In genomic region chr9:116175616-116176015, GRCh38 we compare ENCODE assay signal across 25 cellular contexts. TPM values are rescaled to one million over a fixed set of nuclear protein-coding genes. Genes with fewer than 3 reads are reported as not detected.
A peak's percentile ranks its signal among the peaks of the same experiment; 100 is the strongest.
DNase-seq lines count a peak whose midpoint lies in the region; FAIRE-seq and TF ChIP-seq lines count a peak whose summit lies in the region.
"Had no signal": no experiment of that assay in that cellular context is flagged by ENCODE, and none has a peak within 500 bp of the region (broad histone marks: within the 10 kb centered on the region; RNA-seq: fewer than 3 reads in every experiment).

No MANE protein-coding gene starts in this region.

- FAIRE-seq in RCC 7860 (lab: Jason Lieb, UNC), result no peak

- H3K27ac Mint-ChIP-seq in chondrocyte (ENCODE audit: unreplicated experiment) (peak overlapping the region; percentile 19), osteocyte (ENCODE audit: unreplicated experiment) (peak overlapping the region; percentile 51)
- H3K27ac Mint-ChIP-seq: activated CD8-positive, alpha-beta T cell treated with anti-CD3 and anti-CD28 coated beads, Interleukin-2, amount 10 ng/mL, durations not matched to agents 7 days and 5 days; brain; CD14-positive monocyte; dendritic cell treated with granulocyte-macrophage colony-stimulating factor and Interleukin-4, amounts not matched to agents 40 ng/mL and 50 ng/mL, for 4 days; stimulated activated naive CD8-positive, alpha-beta T cell treated with anti-CD3 and anti-CD28 coated beads, Interleukin-15, Interleukin-2, amounts not matched to agents 100 ng/mL and 50 ng/mL, for 24 hours had no signal

- TF ChIP-seq CTCF in chondrocyte (IDR thresholded peaks at IDR 0.05), result no peak
- no peak for TF ChIP-seq CTCF in osteocyte (IDR thresholded peaks at IDR 0.05)

- H3K4me1 Mint-ChIP-seq in chondrocyte (ENCODE audit: low read depth), result peaks cover 63% of the 10 kb centered on the region
- peaks cover 70% of the 10 kb centered on the region for H3K4me1 Mint-ChIP-seq in osteocyte (ENCODE audit: unreplicated experiment)
- H3K4me1 Mint-ChIP-seq: brain, CD14-positive monocyte had no signal

- H3K36me3 Mint-ChIP-seq in chondrocyte (ENCODE audit: low read depth) (peaks cover 15% of the 10 kb centered on the region), osteocyte (ENCODE audit: unreplicated experiment) (peaks cover 55% of the 10 kb centered on the region)
- H3K36me3 Mint-ChIP-seq: brain, CD14-positive monocyte had no signal

- no peaks in the 10 kb centered on the region for H3K27me3 Mint-ChIP-seq in chondrocyte (ENCODE audit: low read depth)
- no peaks in the 10 kb centered on the region for H3K27me3 Mint-ChIP-seq in osteocyte (ENCODE audit: unreplicated experiment)
- H3K27me3 Mint-ChIP-seq: dendritic cell treated with granulocyte-macrophage colony-stimulating factor and Interleukin-4, amounts not matched to agents 40 ng/mL and 50 ng/mL, for 4 days; stimulated activated naive CD8-positive, alpha-beta T cell treated with anti-CD3 and anti-CD28 coated beads, Interleukin-15, Interleukin-2, amounts not matched to agents 100 ng/mL and 50 ng/mL, for 24 hours had no signal

- peak; percentile 45 for DNase-seq in ELR (ENCODE audit: low read depth)
- DNase-seq in RCC 7860 (ENCODE audit: low spot score), result peak; percentile 33
- DNase-seq in chondrocyte (ENCODE audit: low spot score), result no peak
- no peak for DNase-seq in osteocyte (ENCODE audit: extremely low spot score, unreplicated experiment)
- DNase-seq in NOMO-1 (lab: John Stamatoyannopoulos, UW; ENCODE audit: unreplicated experiment in 2 of 2), result no peak
- no peak for DNase-seq in SIG-M5 treated with dmso at 0.1 percent for 504 hours (lab: John Stamatoyannopoulos, UW; ENCODE audit: unreplicated experiment)
- no peak for DNase-seq in activated CD4-positive, alpha-beta T cell treated with anti-CD3 and anti-CD28 coated beads for 48 hours
- DNase-seq in stimulated activated naive CD4-positive, alpha-beta T cell (lab: John Stamatoyannopoulos, UW), result no peak
- DNase-seq: activated CD8-positive, alpha-beta T cell treated with anti-CD3 and anti-CD28 coated beads, Interleukin-2, amount 10 ng/mL, durations not matched to agents 7 days and 5 days; activated gamma-delta T cell; GF-D8; GOT3; KG1; kidney glomerular epithelial cell; NCI-H146; NCI-H2171; NCI-H524; sigmoid colon; stimulated activated CD4-positive, alpha-beta T cell treated with anti-CD3 and anti-CD28 coated beads, Interleukin-15, amount 100 ng/mL, for 24 hours; SW 1271; tibial artery had no signal

- no peak overlapping the region for H3K4me3 Mint-ChIP-seq in chondrocyte (ENCODE audit: unreplicated experiment)
- H3K4me3 Mint-ChIP-seq in osteocyte (ENCODE audit: unreplicated experiment), result no peak overlapping the region
- H3K4me3 Mint-ChIP-seq: activated CD8-positive, alpha-beta T cell treated with anti-CD3 and anti-CD28 coated beads, Interleukin-2, amount 10 ng/mL, durations not matched to agents 7 days and 5 days; brain; CD14-positive monocyte; dendritic cell treated with granulocyte-macrophage colony-stimulating factor and Interleukin-4, amounts not matched to agents 40 ng/mL and 50 ng/mL, for 4 days; stimulated activated naive CD8-positive, alpha-beta T cell treated with anti-CD3 and anti-CD28 coated beads, Interleukin-15, Interleukin-2, amounts not matched to agents 100 ng/mL and 50 ng/mL, for 24 hours had no signal

- H3K9me3 Mint-ChIP-seq in chondrocyte (ENCODE audit: low read depth), result no peaks in the 10 kb centered on the region
- H3K9me3 Mint-ChIP-seq in osteocyte (ENCODE audit: unreplicated experiment), result no peaks in the 10 kb centered on the region
- H3K9me3 Mint-ChIP-seq: brain; CD14-positive monocyte; dendritic cell treated with granulocyte-macrophage colony-stimulating factor and Interleukin-4, amounts not matched to agents 40 ng/mL and 50 ng/mL, for 4 days; stimulated activated naive CD8-positive, alpha-beta T cell treated with anti-CD3 and anti-CD28 coated beads, Interleukin-15, Interleukin-2, amounts not matched to agents 100 ng/mL and 50 ng/mL, for 24 hours had no signal

RNA-seq across cellular contexts. Expression of gene PAPPA, which starts 22.0 kb away (rescaled TPM):
- total RNA-seq in chondrocyte, result 143 to 222 TPM (median 219 TPM) in 3 replicates
- total RNA-seq in osteocyte, result 214 and 229 TPM in 2 replicates
- total RNA-seq: activated CD8-positive, alpha-beta T cell treated with anti-CD3 and anti-CD28 coated beads, Interleukin-2, amount 10 ng/mL, durations not matched to agents 7 days and 5 days had no signal

Comparison
In these comparisons a context has a peak if more than half of its experiments do, and no peak if none do; other contexts are left out.
1. DNase-seq: peak in ELR (single experiment) and RCC 7860 (single experiment); none in chondrocyte (single experiment), osteocyte (single experiment), NOMO-1 (0 of 2), SIG-M5 treated with dmso at 0.1 percent for 504 hours (single experiment), activated CD4-positive, alpha-beta T cell treated with anti-CD3 and anti-CD28 coated beads for 48 hours (single experiment) and stimulated activated naive CD4-positive, alpha-beta T cell (0 of 6).